21 cellular contexts compared by ENCODE assay signal in genomic region chr6:143149771-143150170, GRCh38.
"Had no signal": no experiment of that assay in that cellular context is flagged by ENCODE, and none has a peak within 500 bp of the region (broad histone marks: within the 10 kb centered on the region; RNA-seq: fewer than 3 reads in every experiment).

No MANE protein-coding gene starts in this region.

- H3K27ac ChIP-seq: lower lobe of right lung, neural progenitor cell, parathyroid adenoma, thyroid gland had no signal

- H3K4me3 ChIP-seq: lower lobe of right lung, neural progenitor cell, thyroid gland had no signal

- H3K9me3 ChIP-seq: lower lobe of right lung, thyroid gland had no signal

- H3K27ac Mint-ChIP-seq: activated naive CD8-positive, alpha-beta T cell; neural progenitor cell; stimulated activated effector memory CD8-positive, alpha-beta T cell treated with anti-CD3 and anti-CD28 coated beads, Interleukin-12 subunit alpha, Interleukin-12 subunit beta, amount 100 ng/mL, for 72 hours; T-helper 17 cell; WTC11 had no signal

- H3K27me3 ChIP-seq: neural progenitor cell, thyroid gland had no signal

- DNase-seq: activated CD4-positive, alpha-beta T cell treated with anti-CD3 and anti-CD28 coated beads for 4 hours; activated gamma-delta T cell treated with Interleukin-2 at 50 U/mL for 16 hours; amygdala; cerebellar nuclear complex; effector CD8-positive, alpha-beta T cell; left colon; lower lobe of right lung; midbrain; stimulated activated CD4-positive, alpha-beta T cell treated with anti-CD3 and anti-CD28 coated beads, Interleukin-12 subunit alpha, Interleukin-12 subunit beta, amount 100 ng/mL, for 4 hours; stimulated activated CD4-positive, alpha-beta T cell treated with anti-CD3 and anti-CD28 coated beads, Interleukin-2, amount 100 ng/mL, for 24 hours; T-helper 17 cell; thyroid gland had no signal

- H3K4me3 Mint-ChIP-seq: activated naive CD8-positive, alpha-beta T cell; brain; neural progenitor cell; stimulated activated effector memory CD8-positive, alpha-beta T cell treated with anti-CD3 and anti-CD28 coated beads, Interleukin-12 subunit alpha, Interleukin-12 subunit beta, amount 100 ng/mL, for 72 hours; T-helper 17 cell; WTC11 had no signal

- H3K36me3 ChIP-seq: lower lobe of right lung, neural progenitor cell, thyroid gland had no signal

- H3K4me1 Mint-ChIP-seq: brain, neural progenitor cell, WTC11 had no signal

- H3K4me1 ChIP-seq: lower lobe of right lung, neural progenitor cell, parathyroid adenoma, thyroid gland had no signal

- H3K27me3 Mint-ChIP-seq: activated naive CD8-positive, alpha-beta T cell; brain; T-helper 17 cell had no signal

- FAIRE-seq: endothelial cell of umbilical vein, islet of Langerhans, urothelium cell line had no signal

- H3K9me3 Mint-ChIP-seq: brain; neural progenitor cell; stimulated activated effector memory CD8-positive, alpha-beta T cell treated with anti-CD3 and anti-CD28 coated beads, Interleukin-12 subunit alpha, Interleukin-12 subunit beta, amount 100 ng/mL, for 72 hours; WTC11 had no signal

- H3K36me3 Mint-ChIP-seq: stimulated activated effector memory CD8-positive, alpha-beta T cell treated with anti-CD3 and anti-CD28 coated beads, Interleukin-12 subunit alpha, Interleukin-12 subunit beta, amount 100 ng/mL, for 72 hours; WTC11 had no signal
